ENCODE assay signal across 16 cellular contexts in the genomic region with DNA sequence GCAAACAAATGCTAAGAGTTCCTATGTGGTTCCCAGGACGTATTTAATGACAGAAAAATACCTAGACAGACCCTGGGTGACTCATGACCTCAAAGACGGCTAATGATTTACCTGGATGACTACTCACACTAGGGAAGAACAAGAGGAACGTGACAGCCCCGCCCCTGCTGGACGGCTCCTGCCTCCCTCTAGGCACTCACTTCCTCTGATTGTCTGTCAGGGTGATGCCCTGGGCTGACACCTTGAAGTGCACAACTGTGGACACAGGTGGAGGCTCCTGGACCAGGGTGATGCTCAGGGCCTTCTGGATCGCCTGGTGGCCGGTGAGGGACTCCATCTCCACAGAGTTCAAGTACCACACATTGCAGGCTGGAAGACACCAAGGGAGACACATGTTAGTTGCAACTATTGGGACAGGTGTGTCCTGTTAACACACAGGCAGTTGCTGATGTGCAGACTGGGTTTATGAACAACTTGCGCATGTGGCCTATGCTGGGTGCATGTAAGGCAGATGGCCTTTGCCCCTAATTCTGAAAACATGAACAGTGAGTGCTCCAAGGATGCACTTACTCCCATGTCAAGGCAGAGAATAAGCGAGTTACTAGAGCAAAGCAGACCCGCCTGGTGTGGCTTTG.
A peak's percentile ranks its signal among the peaks of the same experiment; 100 is the strongest.
DNase-seq lines count a peak whose midpoint lies in the region; ATAC-seq and TF ChIP-seq lines count a peak whose summit lies in the region.
"Had no signal": no experiment of that assay in that cellular context is flagged by ENCODE, and none has a peak within 500 bp of the region (broad histone marks: within the 10 kb centered on the region; RNA-seq: fewer than 3 reads in every experiment).

No MANE protein-coding gene starts in this region.

- DNase-seq in Caki2 (ENCODE audit: low read depth) = peak; percentile 93
- peak; percentile 84 for DNase-seq in epithelial cell of esophagus (ENCODE audit: low read depth)
- peak; percentile 86 to 90 (median 89) for DNase-seq in mucosa of descending colon
- no peak for DNase-seq in NCI-H1436 treated with DMSO at 0.1 percent for 48 hours (lab: John Stamatoyannopoulos, UW)
- no peak for DNase-seq in activated T-cell treated with anti-CD3 and anti-CD28 coated beads, Interleukin-2, amount 50 U/mL, for 1 hour
- DNase-seq in NCI-H2081 (lab: John Stamatoyannopoulos, UW) = no peak
- DNase-seq: activated CD4-positive, alpha-beta T cell treated with anti-CD3 and anti-CD28 coated beads, Interleukin-2, amount 50 U/mL, for 48 hours; DMS 273 treated with DMSO at 0.1 percent for 48 hours; hippocampal formation; lower lobe of right lung; SIG-M5; stimulated activated naive CD4-positive, alpha-beta T cell treated with Interleukin-2 at 50 U/mL for 16 hours; uterus had no signal

- intact Hi-C loops in mucosa of descending colon (cut with DNase I, micrococcal nuclease) = no loop called here

- TF ChIP-seq CTCF in epithelial cell of esophagus (IDR thresholded peaks at IDR 0.05; ENCODE audit: insufficient read depth, low read depth, low read length, missing control alignments) (no peak), mucosa of descending colon (IDR thresholded peaks at IDR 0.05) (no peak)

- ATAC-seq in HG03354 (IDR thresholded peaks at IDR 0.05; ENCODE audit: poor library complexity, severe bottlenecking, unreplicated experiment) (peak; percentile 67), mucosa of descending colon (peak; percentile 97), GM21528 (IDR thresholded peaks at IDR 0.05; ENCODE audit: low FRiP score, unreplicated experiment) (no peak)
- ATAC-seq: lower lobe of right lung had no signal

- H3K4me3 ChIP-seq in epithelial cell of esophagus (ENCODE audit: low read length) = no peak overlapping the region
- H3K4me3 ChIP-seq in mucosa of descending colon = no peak overlapping the region
- H3K4me3 ChIP-seq: coronary artery, lower lobe of right lung, uterus had no signal

- peaks cover 17% of the 10 kb centered on the region for H3K4me1 ChIP-seq in mucosa of descending colon (ENCODE audit: low read depth)
- H3K4me1 ChIP-seq: lower lobe of right lung, uterus had no signal

- H3K36me3 ChIP-seq in mucosa of descending colon (ENCODE audit: low read depth) = no peaks in the 10 kb centered on the region
- H3K36me3 ChIP-seq: uterus had no signal

- in situ Hi-C loops in Caki2 (cut with HindIII; ENCODE audit: low pct_unique_long_range_greater_than_20kb, low sequenced_read_pairs) = no loop called here

- no peaks in the 10 kb centered on the region for H3K9me3 ChIP-seq in mucosa of descending colon
- H3K9me3 ChIP-seq: lower lobe of right lung, uterus had no signal

Comparison
In these comparisons a context has a peak if more than half of its experiments do, and no peak if none do; other contexts are left out.
1. DNase-seq: peak in Caki2 (single experiment), epithelial cell of esophagus (single experiment) and mucosa of descending colon (3 of 3); none in NCI-H1436 treated with DMSO at 0.1 percent for 48 hours (single experiment), activated T-cell treated with anti-CD3 and anti-CD28 coated beads, Interleukin-2, amount 50 U/mL, for 1 hour (single experiment) and NCI-H2081 (0 of 2).